ENCODE assay signal across 22 cellular contexts in genomic region chr15:100981086-100981485, GRCh38.
DNase-seq lines count a peak whose midpoint lies in the region; ATAC-seq and TF ChIP-seq lines count a peak whose summit lies in the region.
"Had no signal": no experiment of that assay in that cellular context is flagged by ENCODE, and none has a peak within 500 bp of the region (broad histone marks: within the 10 kb centered on the region; RNA-seq: fewer than 3 reads in every experiment).

No MANE protein-coding gene starts in this region.

- H3K4me3 Mint-ChIP-seq in glutamatergic neuron (ENCODE audit: unreplicated experiment): no peak overlapping the region
- H3K4me3 Mint-ChIP-seq in activated CD4-positive, alpha-beta T cell treated with anti-CD3 and anti-CD28 coated beads, Interleukin-2, amount 10 ng/mL, durations not matched to agents 7 days and 5 days: no peak overlapping the region
- no peak overlapping the region for H3K4me3 Mint-ChIP-seq in activated T-cell treated with anti-CD3 and anti-CD28 coated beads, Interleukin-2, amount 50 U/mL, for 4 hours
- H3K4me3 Mint-ChIP-seq: activated CD4-positive, alpha-beta memory T cell treated with anti-CD3 and anti-CD28 coated beads, Interleukin-2, amount 10 ng/mL, durations not matched to agents 7 days and 5 days; CD4-positive, alpha-beta T cell had no signal

- H3K4me2 ChIP-seq in BLaER1 treated with 17β-estradiol and CSF1 and Interleukin-3, amounts not matched to agents 10 nM and 100 nM: peak overlapping the region in 6 of 11 experiments; percentile 14 to 38 (median 24); a peak in 7 of 22 replicates

- H3K9me3 Mint-ChIP-seq in glutamatergic neuron (ENCODE audit: unreplicated experiment): peaks cover 5% of the 10 kb centered on the region
- no peaks in the 10 kb centered on the region for H3K9me3 Mint-ChIP-seq in activated CD4-positive, alpha-beta T cell treated with anti-CD3 and anti-CD28 coated beads, Interleukin-2, amount 10 ng/mL, durations not matched to agents 7 days and 5 days
- peaks cover 5% of the 10 kb centered on the region for H3K9me3 Mint-ChIP-seq in activated T-cell treated with anti-CD3 and anti-CD28 coated beads, Interleukin-2, amount 50 U/mL, for 4 hours
- H3K9me3 Mint-ChIP-seq: activated CD4-positive, alpha-beta memory T cell treated with anti-CD3 and anti-CD28 coated beads, Interleukin-2, amount 10 ng/mL, durations not matched to agents 7 days and 5 days had no signal

- DNase-seq in NCI-H526 (lab: John Stamatoyannopoulos, UW) (peak; percentile 63 to 68), glutamatergic neuron (peak; percentile 36), T-helper 1 cell (no peak)
- no peak for DNase-seq in activated CD4-positive, alpha-beta T cell treated with anti-CD3 and anti-CD28 coated beads, Interleukin-2, amount 10 ng/mL, durations not matched to agents 7 days and 5 days
- DNase-seq in activated T-cell treated with anti-CD3 and anti-CD28 coated beads, Interleukin-2, amount 50 U/mL, for 4 hours: no peak
- DNase-seq: activated CD4-positive, alpha-beta memory T cell treated with anti-CD3 and anti-CD28 coated beads, Interleukin-2, amount 10 ng/mL, durations not matched to agents 7 days and 5 days; activated CD4-positive, CD25-positive, alpha-beta regulatory T cell; activated gamma-delta T cell; activated T-cell treated with anti-CD3 and anti-CD28 coated beads for 4 hours; body of pancreas; CD4-positive, alpha-beta T cell; HCEC 1CT; NCI-H146; PC-3; Right ventricle myocardium superior; sigmoid colon; stimulated activated CD4-positive, alpha-beta T cell treated with anti-CD3 and anti-CD28 coated beads, Interleukin-15, amount 100 ng/mL, for 24 hours; T1000; trophoblast cell had no signal

- H3K4me1 ChIP-seq in BLaER1 treated with 17β-estradiol and CSF1 and Interleukin-3, amounts not matched to agents 10 nM and 100 nM: peaks cover 0 to 11% (median 8%) of the 10 kb centered on the region in 10 experiments; a peak in 10 of 20 replicates
- H3K4me1 ChIP-seq: sigmoid colon had no signal

- ATAC-seq in GM18907 (IDR thresholded peaks at IDR 0.05; ENCODE audit: unreplicated experiment) (peak; percentile 37), HG03135 (IDR thresholded peaks at IDR 0.05; ENCODE audit: unreplicated experiment) (no peak)
- no peak for ATAC-seq in activated T-cell treated with anti-CD3 and anti-CD28 coated beads, Interleukin-2, amount 50 U/mL, for 4 hours
- ATAC-seq: body of pancreas, PC-3 had no signal

- peaks cover 18% of the 10 kb centered on the region for H3K4me1 Mint-ChIP-seq in glutamatergic neuron (ENCODE audit: low read depth, unreplicated experiment)
- H3K4me1 Mint-ChIP-seq in activated CD4-positive, alpha-beta T cell treated with anti-CD3 and anti-CD28 coated beads, Interleukin-2, amount 10 ng/mL, durations not matched to agents 7 days and 5 days: no peaks in the 10 kb centered on the region
- no peaks in the 10 kb centered on the region for H3K4me1 Mint-ChIP-seq in activated T-cell treated with anti-CD3 and anti-CD28 coated beads, Interleukin-2, amount 50 U/mL, for 4 hours (ENCODE audit: low read depth)
- H3K4me1 Mint-ChIP-seq: activated CD4-positive, alpha-beta memory T cell treated with anti-CD3 and anti-CD28 coated beads, Interleukin-2, amount 10 ng/mL, durations not matched to agents 7 days and 5 days had no signal

- H3K27ac ChIP-seq in BLaER1 treated with 17β-estradiol and CSF1 and Interleukin-3, amounts not matched to agents 10 nM and 100 nM: no peak overlapping the region
- H3K27ac ChIP-seq: body of pancreas, sigmoid colon had no signal

- peak overlapping the region; percentile 6 for H3K27ac Mint-ChIP-seq in glutamatergic neuron (ENCODE audit: unreplicated experiment)
- no peak overlapping the region for H3K27ac Mint-ChIP-seq in activated CD4-positive, alpha-beta T cell treated with anti-CD3 and anti-CD28 coated beads, Interleukin-2, amount 10 ng/mL, durations not matched to agents 7 days and 5 days
- H3K27ac Mint-ChIP-seq: activated CD4-positive, alpha-beta memory T cell treated with anti-CD3 and anti-CD28 coated beads, Interleukin-2, amount 10 ng/mL, durations not matched to agents 7 days and 5 days; CD4-positive, alpha-beta T cell had no signal

- H3K36me3 Mint-ChIP-seq in glutamatergic neuron (ENCODE audit: unreplicated experiment): no peaks in the 10 kb centered on the region
- H3K36me3 Mint-ChIP-seq in activated CD4-positive, alpha-beta T cell treated with anti-CD3 and anti-CD28 coated beads, Interleukin-2, amount 10 ng/mL, durations not matched to agents 7 days and 5 days (ENCODE audit: low read depth): no peaks in the 10 kb centered on the region
- peaks cover 3% of the 10 kb centered on the region for H3K36me3 Mint-ChIP-seq in activated T-cell treated with anti-CD3 and anti-CD28 coated beads, Interleukin-2, amount 50 U/mL, for 4 hours (ENCODE audit: insufficient read depth)

- no peaks in the 10 kb centered on the region for H3K36me3 ChIP-seq in BLaER1 treated with 17β-estradiol and CSF1 and Interleukin-3, amounts not matched to agents 10 nM and 100 nM

- H3K4me3 ChIP-seq in BLaER1 treated with 17β-estradiol and CSF1 and Interleukin-3, amounts not matched to agents 10 nM and 100 nM: no peak overlapping the region
- H3K4me3 ChIP-seq: body of pancreas, sigmoid colon had no signal

- no peak overlapping the region for H3K9ac ChIP-seq in BLaER1 treated with 17β-estradiol and CSF1 and Interleukin-3, amounts not matched to agents 10 nM and 100 nM

- peaks cover 5% of the 10 kb centered on the region for H3K27me3 Mint-ChIP-seq in glutamatergic neuron (ENCODE audit: unreplicated experiment)
- H3K27me3 Mint-ChIP-seq in activated CD4-positive, alpha-beta T cell treated with anti-CD3 and anti-CD28 coated beads, Interleukin-2, amount 10 ng/mL, durations not matched to agents 7 days and 5 days: peaks cover 35% of the 10 kb centered on the region
- H3K27me3 Mint-ChIP-seq in activated T-cell treated with anti-CD3 and anti-CD28 coated beads, Interleukin-2, amount 50 U/mL, for 4 hours (ENCODE audit: low read depth): peaks cover 14% of the 10 kb centered on the region

- TF ChIP-seq CTCF in glutamatergic neuron (IDR thresholded peaks at IDR 0.05; ENCODE audit: partially characterized antibody, unreplicated experiment): no peak

- CTCF ChIA-PET in activated CD4-positive, alpha-beta T cell treated with anti-CD3 and anti-CD28 coated beads, Interleukin-2, amount 10 ng/mL, durations not matched to agents 7 days and 5 days (lab: Charles Lee): no interaction called here

- H3K27me3 ChIP-seq in BLaER1 treated with 17β-estradiol and CSF1 and Interleukin-3, amounts not matched to agents 10 nM and 100 nM: no peaks in the 10 kb centered on the region
- H3K27me3 ChIP-seq: body of pancreas, sigmoid colon had no signal

- POLR2A ChIA-PET in activated CD4-positive, alpha-beta T cell treated with anti-CD3 and anti-CD28 coated beads, Interleukin-2, amount 10 ng/mL, durations not matched to agents 7 days and 5 days (lab: Charles Lee): no interaction called here

- H3K9me3 ChIP-seq in BLaER1 treated with 17β-estradiol and CSF1 and Interleukin-3, amounts not matched to agents 10 nM and 100 nM (replicated peaks in 1 of 11): peaks cover 0 to 8% (median 0%) of the 10 kb centered on the region in 11 experiments; a peak in 4 of 22 replicates
- H3K9me3 ChIP-seq: body of pancreas, sigmoid colon had no signal

- no peaks in the 10 kb centered on the region for H4K20me1 ChIP-seq in BLaER1 treated with 17β-estradiol and CSF1 and Interleukin-3, amounts not matched to agents 10 nM and 100 nM

Comparison
In these comparisons a context has a peak if more than half of its experiments do, and no peak if none do; other contexts are left out.
1. DNase-seq: peak in NCI-H526 (2 of 2) and glutamatergic neuron (single experiment); none in activated CD4-positive, alpha-beta T cell treated with anti-CD3 and anti-CD28 coated beads, Interleukin-2, amount 10 ng/mL, durations not matched to agents 7 days and 5 days (single experiment), activated T-cell treated with anti-CD3 and anti-CD28 coated beads, Interleukin-2, amount 50 U/mL, for 4 hours (single experiment) and T-helper 1 cell (0 of 5).